Comparison of ENCODE assay signal across 1 cellular context in genomic region chr7:114789161-114789560, GRCh38.
TF ChIP-seq lines count a peak whose summit lies in the region.

No MANE protein-coding gene starts in this region.

TF ChIP-seq in SK-N-SH treated with all-trans-retinoic acid at 6 μM for 48 hours, 23 proteins besides CTCF, POLR2A, EP300 and RAD21 (continued from another document):
- TF ChIP-seq POU6F1 (CRISPR knock-in tag; IDR thresholded peaks at IDR 0.05; ENCODE audit: borderline replicate concordance, low read depth) (no peak), ZC3H10 (CRISPR knock-in tag; IDR thresholded peaks at IDR 0.05) (no peak), CSRNP3 (CRISPR knock-in tag; IDR thresholded peaks at IDR 0.05) (no peak), RARB (CRISPR knock-in tag; IDR thresholded peaks at IDR 0.05) (no peak), ZNF70 (CRISPR knock-in tag; IDR thresholded peaks at IDR 0.05) (no peak), ZNF8 (CRISPR knock-in tag; IDR thresholded peaks at IDR 0.05) (no peak), TOX (CRISPR knock-in tag; IDR thresholded peaks at IDR 0.05; ENCODE audit: borderline replicate concordance) (no peak)
TF ChIP-seq in SK-N-SH treated with all-trans-retinoic acid at 6 μM for 48 hours: peak in this region for 0.
